ENCODE assay signal across 29 cellular contexts in genomic region chr17:66994943-66995535, GRCh38. TPM values are rescaled to one million over a fixed set of nuclear protein-coding genes. Genes with fewer than 3 reads are reported as not detected.
"Had no signal": no experiment of that assay in that cellular context is flagged by ENCODE, and none has a peak within 500 bp of the region (broad histone marks: within the 10 kb centered on the region; RNA-seq: fewer than 3 reads in every experiment).

No MANE protein-coding gene starts in this region.

- H3K27ac ChIP-seq: coronary artery, esophagus squamous epithelium, neutrophil, pancreas, right lobe of liver, thoracic aorta, tibial nerve had no signal

- DNase-seq: dermis blood vessel endothelial cell; effector memory CD4-positive, alpha-beta T cell; erythroblast; esophagus squamous epithelium; head of caudate nucleus; pancreas; right lobe of liver; small intestine; stimulated activated CD4-positive, alpha-beta T cell treated with anti-CD3 and anti-CD28 coated beads, Interleukin-15, amount 100 ng/mL, for 24 hours; stimulated activated CD4-positive, alpha-beta T cell treated with anti-CD3 and anti-CD28 coated beads, Interleukin-2, amount 100 ng/mL, for 48 hours; stimulated activated naive B cell treated with anti-CD40 and anti-IgM and Interleukin-4, amounts not matched to agents 10 μg/mL and 1 μg/mL and 100 μg/mL, for 72 hours had no signal

- H3K4me1 ChIP-seq: esophagus squamous epithelium, pancreas, right lobe of liver, tibial nerve had no signal

- H3K27me3 ChIP-seq: neutrophil, pancreas, right lobe of liver, tibial nerve had no signal

- H3K4me3 ChIP-seq: coronary artery, esophagus squamous epithelium, lung, pancreas, right lobe of liver, thoracic aorta, tibial nerve had no signal

- H3K9me3 ChIP-seq: esophagus squamous epithelium, neutrophil, pancreas, right lobe of liver, thoracic aorta, tibial nerve had no signal

- H3K4me1 Mint-ChIP-seq: memory B cell; stimulated activated naive B cell treated with anti-CD40 and anti-IgM and Interleukin-4, amounts not matched to agents 10 μg/mL and 1 μg/mL and 100 μg/mL, for 72 hours had no signal

- H3K27ac Mint-ChIP-seq: memory B cell; natural killer cell treated with Interleukin-12 subunit alpha and Interleukin-12 subunit beta and Interleukin-15 and Interleukin-18, amount 100 ng/mL, for 72 hours; stimulated activated naive B cell treated with anti-CD40 and anti-IgM and Interleukin-4, amounts not matched to agents 10 μg/mL and 1 μg/mL and 100 μg/mL, for 72 hours; stimulated activated naive CD8-positive, alpha-beta T cell treated with anti-CD3 and anti-CD28 coated beads, Interleukin-15, Interleukin-2, amounts not matched to agents 100 ng/mL and 50 ng/mL, for 24 hours had no signal

- ATAC-seq: left lobe of liver; natural killer cell treated with Interleukin-12 subunit alpha and Interleukin-12 subunit beta and Interleukin-15 and Interleukin-18, amount 100 ng/mL, for 72 hours; right lobe of liver; stimulated activated naive B cell treated with anti-CD40 and anti-IgM and Interleukin-4, amounts not matched to agents 10 μg/mL and 1 μg/mL and 100 μg/mL, for 72 hours had no signal

- H3K9me3 Mint-ChIP-seq: natural killer cell treated with Interleukin-12 subunit alpha and Interleukin-12 subunit beta and Interleukin-15 and Interleukin-18, amount 100 ng/mL, for 72 hours; stimulated activated naive CD8-positive, alpha-beta T cell treated with anti-CD3 and anti-CD28 coated beads, Interleukin-15, Interleukin-2, amounts not matched to agents 100 ng/mL and 50 ng/mL, for 24 hours had no signal

- H3K4me3 Mint-ChIP-seq: memory B cell; natural killer cell treated with Interleukin-12 subunit alpha and Interleukin-12 subunit beta and Interleukin-15 and Interleukin-18, amount 100 ng/mL, for 72 hours; stimulated activated naive B cell treated with anti-CD40 and anti-IgM and Interleukin-4, amounts not matched to agents 10 μg/mL and 1 μg/mL and 100 μg/mL, for 72 hours; stimulated activated naive CD8-positive, alpha-beta T cell treated with anti-CD3 and anti-CD28 coated beads, Interleukin-15, Interleukin-2, amounts not matched to agents 100 ng/mL and 50 ng/mL, for 24 hours had no signal

- H3K36me3 ChIP-seq: esophagus squamous epithelium, neutrophil, pancreas, right lobe of liver, thoracic aorta, tibial nerve had no signal

- H3K36me3 Mint-ChIP-seq: memory B cell; natural killer cell treated with Interleukin-12 subunit alpha and Interleukin-12 subunit beta and Interleukin-15 and Interleukin-18, amount 100 ng/mL, for 72 hours; stimulated activated naive B cell treated with anti-CD40 and anti-IgM and Interleukin-4, amounts not matched to agents 10 μg/mL and 1 μg/mL and 100 μg/mL, for 72 hours had no signal

RNA-seq across cellular contexts. Expression of gene CACNG4, which starts 30.5 kb away (rescaled TPM):
- total RNA-seq: dermis blood vessel endothelial cell; endothelial cell of umbilical vein; glomerular endothelial cell; mononuclear cell; natural killer cell treated with Interleukin-12 subunit alpha and Interleukin-12 subunit beta and Interleukin-15 and Interleukin-18, amount 100 ng/mL, for 72 hours; posterior vena cava; pulmonary artery endothelial cell; right lobe of liver; thoracic aorta had no signal
- polyA plus RNA-seq: endothelial cell of umbilical vein, keratinocyte had no signal

RNA-seq across cellular contexts. Expression of gene CACNG1, which starts 49.3 kb away (rescaled TPM):
- total RNA-seq: dermis blood vessel endothelial cell; endothelial cell of umbilical vein; esophagus squamous epithelium; glomerular endothelial cell; left lobe of liver; liver; lung; mononuclear cell; natural killer cell treated with Interleukin-12 subunit alpha and Interleukin-12 subunit beta and Interleukin-15 and Interleukin-18, amount 100 ng/mL, for 72 hours; omental fat pad; pancreas; posterior vena cava; pulmonary artery endothelial cell; right lobe of liver; thoracic aorta; tibial nerve; ureter had no signal
- polyA plus RNA-seq: endothelial cell of umbilical vein, keratinocyte, liver, small intestine had no signal
